ENCODE assay signal across 8 cellular contexts in the genomic region with DNA sequence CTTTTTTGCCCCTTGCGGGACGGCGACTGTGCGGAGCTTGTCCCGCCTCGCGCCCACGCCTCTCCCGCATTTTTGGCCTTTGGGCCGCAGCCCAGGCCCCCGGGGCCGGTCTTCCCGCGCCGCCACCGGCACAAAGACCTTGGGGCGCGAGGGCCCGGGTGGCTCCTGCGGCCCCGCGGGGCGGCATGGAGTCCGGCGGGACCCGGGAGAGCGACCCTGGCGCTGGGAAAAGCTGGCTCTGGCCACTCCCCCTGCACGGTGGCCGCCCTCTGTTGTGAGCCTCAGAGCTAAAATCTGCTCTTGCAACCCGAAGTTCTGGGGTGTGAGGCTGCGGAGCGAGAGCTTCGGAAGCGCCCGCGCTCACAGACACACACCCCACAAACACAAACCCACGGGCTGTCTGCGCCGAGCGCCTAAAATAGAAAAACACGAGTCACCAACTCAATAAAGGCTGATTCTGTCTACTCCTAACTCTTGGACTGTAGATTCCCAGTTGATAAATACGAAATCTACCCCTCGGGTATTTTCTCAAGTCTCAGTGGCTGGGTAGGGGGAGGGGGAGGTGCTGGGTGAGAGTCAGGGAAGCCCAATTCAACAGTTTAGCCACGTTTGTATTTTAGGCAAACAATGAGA. TPM values are rescaled to one million over a fixed set of nuclear protein-coding genes. Genes with fewer than 3 reads are reported as not detected.
DNase-seq lines count a peak whose midpoint lies in the region; ATAC-seq, FAIRE-seq and TF ChIP-seq lines count a peak whose summit lies in the region.

No MANE protein-coding gene starts in this region.

- H3K4me2 ChIP-seq in IMR-90 (ENCODE audit: low read depth, low read length) (peak overlapping the region; percentile 100), K562 (ENCODE audit: insufficient read depth, low read length) (peak overlapping the region; percentile 75)

- peak overlapping the region; percentile 86 for H2AFZ ChIP-seq in IMR-90 (replicated peaks; ENCODE audit: low read length, poor library complexity)
- peak overlapping the region; percentile 92 for H2AFZ ChIP-seq in K562 (ENCODE audit: low read depth, low read length)

- TF ChIP-seq POLR2A in IMR-90 (IDR thresholded peaks at IDR 0.05; ENCODE audit: low read depth, low read length) (no peak), K562 (conservative IDR thresholded peaks at IDR 0.05) (peak; percentile 80)

- dilution Hi-C loops in IMR-90 (cut with HindIII; ENCODE audit: low sequenced_read_pairs, unreplicated experiment), result no loop called here

- H3K14ac ChIP-seq in IMR-90 (replicated peaks; ENCODE audit: low read depth, low read length), result no peak overlapping the region

- intact Hi-C loops in Right ventricle myocardium superior (cut with DNase I) (loop anchor here (10.0 kb wide), 1 partner anchor 91 kb away; a partner anchor contains a TSS), Right ventricle myocardium inferior (cut with DNase I) (no loop called here), IMR-90 (cut with micrococcal nuclease) (loop anchor here (2.0 kb wide), 2 partner anchors 377 to 777 kb away; no protein-coding TSS in a partner anchor), K562 (cut with micrococcal nuclease) (loop anchor here (10.0 kb wide), 1 partner anchor 791 kb away; a partner anchor contains a TSS)

- H3K9ac ChIP-seq in IMR-90 (ENCODE audit: low read depth, low read length), result peak overlapping the region; percentile 48
- H3K9ac ChIP-seq in K562 (ENCODE audit: insufficient read depth in 1 of 2, low read depth in 2 of 2, low read length in 2 of 2), result peak overlapping the region; percentile 80 to 94

- in situ Hi-C loops in IMR-90 (cut with MboI; ENCODE audit: low sequenced_read_pairs), result no loop called here
- in situ Hi-C loops in K562 (cut with MboI), result no loop called here

- TF ChIP-seq EP300 in K562 (IDR thresholded peaks at IDR 0.05; ENCODE audit: low read length), result 0 out of 2 replicates have a peak, but pooled peaks have one; percentile 2

- peaks cover 10% of the 10 kb centered on the region for H3K79me2 ChIP-seq in K562 (ENCODE audit: control insufficient read depth, insufficient read depth, low read length)

- TF ChIP-seq RAD21 in IMR-90 (IDR thresholded peaks at IDR 0.05; ENCODE audit: low read length), result no peak
- TF ChIP-seq RAD21 in K562 (CRISPR knock-in tag; conservative IDR thresholded peaks at IDR 0.05 in 1 of 2, IDR thresholded peaks at IDR 0.05 in 1 of 2), result no peak

- no peak overlapping the region for H2BK120ac ChIP-seq in IMR-90 (ENCODE audit: low read depth, low read length)

- no peak overlapping the region for H2BK15ac ChIP-seq in IMR-90 (ENCODE audit: low read depth, low read length)

- peak; percentile 45 for DNase-seq in Right ventricle myocardium superior
- no peak for DNase-seq in Right ventricle myocardium inferior (ENCODE audit: missing footprints)
- no peak for DNase-seq in IMR-90
- DNase-seq in RPMI7951 (ENCODE audit: low read depth), result peak; percentile 34
- peak; percentile 66 to 82 (median 68) for DNase-seq in K562 (ENCODE audit: extremely low read depth in 1 of 4, low spot score in 3 of 4)
- DNase-seq in skeletal muscle cell (ENCODE audit: low read depth), result no peak

- CTCF ChIA-PET in IMR-90 (lab: Yijun Ruan, JAX), result interaction anchor here (0.5 to 1.1 kb wide), 3 partner anchors 88 to 1246 kb away, joined by 3 to 4 read pairs (median 3); no protein-coding TSS in a partner anchor
- CTCF ChIA-PET in K562 (lab: Yijun Ruan, JAX; ENCODE audit: low intra/inter-chr PET ratio), result interaction anchor here (0.6 kb wide), 1 partner anchor 750 kb away, joined by 3 read pairs; no protein-coding TSS in a partner anchor

- peak; percentile 75 for FAIRE-seq in K562 (lab: Jason Lieb, UNC)

- H2BK20ac ChIP-seq in IMR-90 (ENCODE audit: low read depth, low read length), result no peak overlapping the region

- H3K27me3 ChIP-seq in IMR-90 (ENCODE audit: control insufficient read depth, insufficient read depth, low read length) (peaks cover 3% of the 10 kb centered on the region; the same call in 1 of the 2 replicates), K562 (ENCODE audit: control insufficient read depth in 2 of 2, insufficient read depth in 2 of 2, low read length in 2 of 2) (no peaks in the 10 kb centered on the region)

- H3K9me3 ChIP-seq in IMR-90 (ENCODE audit: control insufficient read depth, insufficient read depth, low read length) (no peaks in the 10 kb centered on the region), K562 (replicated peaks; ENCODE audit: control insufficient read depth, insufficient read depth, low read depth, low read length) (no peaks in the 10 kb centered on the region), iPS-18c (ENCODE audit: control insufficient read depth, insufficient read depth, low read length) (no peaks in the 10 kb centered on the region)

- H3K23ac ChIP-seq in IMR-90 (ENCODE audit: low read depth, low read length), result no peak overlapping the region

- H2AK9ac ChIP-seq in IMR-90 (replicated peaks; ENCODE audit: low read depth, low read length, poor library complexity), result no peak overlapping the region

- ATAC-seq in Right ventricle myocardium superior (ENCODE audit: poor library complexity) (peak; percentile 23), Right ventricle myocardium inferior (no peak), IMR-90 (ENCODE audit: low read depth) (peak; percentile 34), K562 (peak; percentile 80), GM19324 (IDR thresholded peaks at IDR 0.05; ENCODE audit: low FRiP score, unreplicated experiment) (no peak)

- peak overlapping the region; percentile 5; the same call in 1 of the 2 replicates for H3K27ac ChIP-seq in IMR-90 (ENCODE audit: insufficient read depth, low read length)
- peak overlapping the region; percentile 85 for H3K27ac ChIP-seq in K562 (ENCODE audit: extremely low read depth, low read depth, low read length)

- peaks cover 0 to 10% of the 10 kb centered on the region in 2 experiments; a peak in 1 of 4 replicates for H3K79me1 ChIP-seq in IMR-90 (ENCODE audit: low read depth in 1 of 2, low read length in 2 of 2)

- no peak overlapping the region for H4K5ac ChIP-seq in IMR-90 (ENCODE audit: low read depth, low read length)

- H4K8ac ChIP-seq in IMR-90 (ENCODE audit: low read depth in 2 of 2, low read length in 2 of 2), result no peak overlapping the region

- no peak overlapping the region for H3K4ac ChIP-seq in IMR-90 (ENCODE audit: low read depth, low read length)

- no peaks in the 10 kb centered on the region for H3K9me1 ChIP-seq in IMR-90 (ENCODE audit: insufficient read depth, low read length)
- H3K9me1 ChIP-seq in K562 (ENCODE audit: control insufficient read depth, insufficient read depth, low read length), result no peaks in the 10 kb centered on the region

- no peak overlapping the region for H2BK5ac ChIP-seq in IMR-90 (ENCODE audit: low read depth, low read length, poor library complexity, severe bottlenecking)

- no peak overlapping the region for H3K56ac ChIP-seq in IMR-90 (ENCODE audit: extremely low read depth, insufficient read depth, low read length)

- H4K91ac ChIP-seq in IMR-90 (ENCODE audit: insufficient read depth, low read depth, low read length), result no peak overlapping the region

- H4K20me1 ChIP-seq in IMR-90 (ENCODE audit: insufficient read depth, low read length) (peaks cover 4% of the 10 kb centered on the region; the same call in 1 of the 2 replicates), K562 (replicated peaks; ENCODE audit: control insufficient read depth, insufficient read depth, low read length) (no peaks in the 10 kb centered on the region)

- H3K4me3 ChIP-seq in IMR-90 (ENCODE audit: insufficient read depth, low read depth, low read length) (peak overlapping the region; percentile 98), K562 (peak overlapping the region; percentile 58), iPS-18c (ENCODE audit: insufficient read depth, low read depth, low read length) (peak overlapping the region; percentile 64), skeletal muscle cell (ENCODE audit: low read depth, low read length) (peak overlapping the region; percentile 77)

- TF ChIP-seq CTCF in IMR-90 (conservative IDR thresholded peaks at IDR 0.05; ENCODE audit: low read depth, low read length) (no peak), K562 (IDR thresholded peaks at IDR 0.05 in 2 of 3, conservative IDR thresholded peaks at IDR 0.05 in 1 of 3; ENCODE audit: insufficient read depth in 2 of 3, low read depth in 1 of 3, low read length in 3 of 3) (no peak)

- POLR2A ChIA-PET in IMR-90 (lab: Charles Lee; ENCODE audit: unreplicated experiment), result no interaction called here
- POLR2A ChIA-PET in K562 (lab: Yijun Ruan, JAX), result interaction anchor here (0.6 to 1.5 kb wide), 14 partner anchors 9 to 776 kb away, joined by 3 to 11 read pairs (median 3); a partner anchor contains a TSS

- H3K36me3 ChIP-seq in IMR-90 (ENCODE audit: control insufficient read depth, insufficient read depth, low read length) (no peaks in the 10 kb centered on the region), K562 (ENCODE audit: control insufficient read depth, insufficient read depth, low read length) (no peaks in the 10 kb centered on the region)

- H3K4me1 ChIP-seq in IMR-90 (ENCODE audit: control insufficient read depth, insufficient read depth, low read length) (no peaks in the 10 kb centered on the region), K562 (replicated peaks in 1 of 2; ENCODE audit: control insufficient read depth in 2 of 2, insufficient read depth in 2 of 2, low read length in 2 of 2) (peaks cover 13 to 27% of the 10 kb centered on the region in 2 experiments)

- no peak overlapping the region for H2AK5ac ChIP-seq in IMR-90 (ENCODE audit: low read depth, low read length)

- H3K18ac ChIP-seq in IMR-90 (ENCODE audit: low read depth, low read length), result no peak overlapping the region

- BruUV-seq in IMR-90 (replicated peaks; lab: Mats Ljungman, UMichigan) (no TSS peak), K562 (replicated peaks; lab: Mats Ljungman, UMichigan) (no TSS peak)

- WGBS in IMR-90 (ENCODE audit: extremely low coverage in 2 of 2, insufficient read length in 1 of 2), 2 experiments, result 0% methylated on average over 9 of the region's 45 CpGs; no CpG with 5 or more reads in 1 of the 2 experiments
- under 1% methylated on average over 31 of the region's 45 CpGs for WGBS in K562 (ENCODE audit: insufficient coverage, low coverage, missing lambda C conversion rate)

RNA-seq across cellular contexts. Expression of a gene that starts 0.5 kb away (rescaled TPM):
- 1.5 TPM for total RNA-seq in Right ventricle myocardium superior
- 1.6 TPM for total RNA-seq in Right ventricle myocardium inferior
- 1.8 and 1.9 TPM in 2 replicates for total RNA-seq in IMR-90 (2012; rRNA removed)
- polyA plus RNA-seq in IMR-90 (2012; rRNA removed), result 1.2 and 1.3 TPM in 2 replicates
- polyA plus RNA-seq in IMR-90 (2012; cell fraction: cytosol; rRNA removed), result 0.67 and 0.78 TPM in 2 replicates
- 1.2 and 1.4 TPM in 2 replicates for polyA plus RNA-seq in IMR-90 (2012; cell fraction: nucleus; rRNA removed; ENCODE audit: low replicate concordance)
- total RNA-seq in RPMI7951 (2014; rRNA removed; shearing (Covaris generic)), result 0.98 and 1.1 TPM in 2 replicates
- 5.7 and 9.5 TPM in 2 replicates for total RNA-seq in K562 (2011; cell fraction: chromatin; rRNA removed; ENCODE audit: low replicate concordance)
- total RNA-seq in K562 (2011; cell fraction: nucleolus; rRNA removed), result 7.0 and 7.8 TPM in 2 replicates
- 5.8 and 6.0 TPM in 2 replicates for total RNA-seq in K562 (2011; cell fraction: nucleoplasm; rRNA removed)
- total RNA-seq in K562 (2014; rRNA removed), result 3.6 and 4.2 TPM in 2 replicates
- total RNA-seq in K562 (2014; rRNA removed; fragmentation: Illumina TruSeq; extraction: Trizol), result 3.6 and 4.0 TPM in 2 replicates
- 4.7 TPM in 2 replicates for total RNA-seq in K562 (2015; rRNA removed; fragmentation: Illumina TruSeq; extraction: Trizol)
- total RNA-seq in K562 (2021), result 7.4 and 8.4 TPM in 2 replicates
- 1.9 and 2.4 TPM in 2 replicates for polyA plus RNA-seq in K562 (2011; rRNA removed)
- polyA plus RNA-seq in K562 (2011; cell fraction: cytosol; rRNA removed), result 2.0 and 3.0 TPM in 2 replicates
- 2.9 and 4.6 TPM in 2 replicates for polyA plus RNA-seq in K562 (2011; cell fraction: nucleus; rRNA removed)
- 1.6 and 3.1 TPM in 2 replicates for polyA plus RNA-seq in K562 (2012)
- 3.3 and 3.8 TPM in 2 replicates for polyA plus RNA-seq in K562 (2014; fragmentation: Illumina TruSeq; extraction: Trizol)
- 1 to 10 TPM in 1 of 2 experiments, under 1 TPM in 1; 0.64 to 1.6 TPM for polyA plus RNA-seq in K562 (2014; fragmentation: Nextera tagmentation; extraction: Ambion mirVana)
- 2.5 and 3.5 TPM in 2 replicates for polyA plus RNA-seq in K562 (2014; rRNA removed)
- polyA minus RNA-seq in K562 (2011; rRNA and poly(A)+ RNA removed), result 4.6 and 7.4 TPM in 2 replicates
- polyA minus RNA-seq in K562 (2011; cell fraction: cytosol; rRNA and poly(A)+ RNA removed), result 5.6 and 6.8 TPM in 2 replicates
- 3.2 and 3.4 TPM in 2 replicates for polyA minus RNA-seq in K562 (2011; cell fraction: nucleus; rRNA and poly(A)+ RNA removed)

Comparison
In these comparisons a context has a peak if more than half of its experiments do, and no peak if none do; other contexts are left out.
1. ATAC-seq: peak in Right ventricle myocardium superior (single experiment), IMR-90 (single experiment) and K562 (single experiment); none in Right ventricle myocardium inferior (single experiment) and GM19324 (single experiment).
2. DNase-seq: peak in Right ventricle myocardium superior (single experiment), RPMI7951 (single experiment) and K562 (4 of 4); none in Right ventricle myocardium inferior (single experiment), IMR-90 (single experiment) and skeletal muscle cell (single experiment).
3. Peak in every context shown above with its lines, with median percentiles within 50 percentile points of each other: H3K4me3 ChIP-seq.